In genomic region chr20:29302979-29303644, GRCh38 we compare ENCODE assay signal across 22 cellular contexts.
"Had no signal": no experiment of that assay in that cellular context is flagged by ENCODE, and none has a peak within 500 bp of the region (broad histone marks: within the 10 kb centered on the region; RNA-seq: fewer than 3 reads in every experiment).

No MANE protein-coding gene starts in this region.

- H3K27ac ChIP-seq: SJCRH30 had no signal

- H3K36me3 ChIP-seq: MG63, SJCRH30 had no signal

- H3K4me3 ChIP-seq: MG63, SJCRH30 had no signal

- ATAC-seq: HepG2 had no signal

- H3K9me3 ChIP-seq: MG63, SJCRH30 had no signal

- H3K4me1 ChIP-seq: SJCRH30 had no signal

- DNase-seq: IMR-90, Karpas-422, KG1, MG63, NCI-H1092, NCI-H1105 treated with DMSO at 0.1 percent for 48 hours, NCI-H1417 treated with DMSO at 0.1 percent for 48 hours, NCI-H146, NCI-H1694 treated with DMSO at 0.1 percent for 48 hours, NCI-H1930, NCI-H2081, NCI-H2107, NCI-H2227 treated with DMSO at 0.1 percent for 48 hours, NCI-H446, NCI-H510A, NCI-H524 treated with DMSO at 0.1 percent for 48 hours, NCI-H69, NCI-H774, RPMI8226, SHP77 treated with DMSO at 0.1 percent for 48 hours, SJCRH30 had no signal

- H3K27me3 ChIP-seq: MG63, SJCRH30 had no signal
